ENCODE assay signal across 28 cellular contexts in the genomic region with DNA sequence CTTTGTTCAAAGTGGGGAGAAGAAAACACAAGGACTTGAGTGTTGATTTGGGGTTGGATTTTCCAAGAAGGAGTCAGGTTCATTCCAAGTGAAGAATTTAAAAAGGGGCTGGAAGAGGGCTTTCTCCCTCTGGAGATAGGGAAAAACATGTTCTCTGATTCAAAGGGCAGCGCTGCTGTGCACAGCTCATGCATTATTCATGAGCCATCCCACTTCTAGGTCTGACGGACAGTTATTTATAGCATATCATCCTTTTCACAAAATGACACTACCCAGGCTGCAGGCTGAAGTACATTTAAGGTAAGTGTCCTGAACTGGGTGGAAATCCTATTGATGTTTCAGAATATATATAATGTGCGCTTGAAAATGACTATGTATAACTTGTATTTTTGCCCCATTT.
"Had no signal": no experiment of that assay in that cellular context is flagged by ENCODE, and none has a peak within 500 bp of the region (broad histone marks: within the 10 kb centered on the region; RNA-seq: fewer than 3 reads in every experiment).

No MANE protein-coding gene starts in this region.

- H3K4me1 Mint-ChIP-seq: activated naive CD4-positive, alpha-beta T cell treated with anti-CD3 and anti-CD28 coated beads, Interleukin-2, amount 50 U/mL, for 24 hours had no signal

- H3K27ac ChIP-seq: epithelial cell of prostate, esophagus squamous epithelium, parathyroid adenoma, psoas muscle, right atrium auricular region, spleen, suprapubic skin, tibial artery had no signal

- H3K36me3 ChIP-seq: esophagus squamous epithelium, right atrium auricular region, spleen, suprapubic skin, tibial artery had no signal

- H3K4me1 ChIP-seq: parathyroid adenoma, psoas muscle had no signal

- H3K4me3 Mint-ChIP-seq: activated CD4-positive, alpha-beta memory T cell treated with anti-CD3 and anti-CD28 coated beads, Interleukin-2, amount 10 ng/mL, durations not matched to agents 7 days and 5 days; activated CD4-positive, alpha-beta T cell treated with anti-CD3 and anti-CD28 coated beads, Interleukin-2, amount 10 ng/mL, durations not matched to agents 7 days and 5 days; activated naive CD4-positive, alpha-beta T cell treated with anti-CD3 and anti-CD28 coated beads, Interleukin-2, amount 50 U/mL, for 24 hours; activated naive CD8-positive, alpha-beta T cell treated with anti-CD3 and anti-CD28 coated beads, Interleukin-2, amount 50 U/mL, for 24 hours; activated T-cell treated with anti-CD3 and anti-CD28 coated beads, Interleukin-2, amount 50 U/mL, for 24 hours; central memory CD8-positive, alpha-beta T cell; nephron; WTC11 had no signal

- H3K9ac ChIP-seq: parathyroid adenoma had no signal

- H2AFZ ChIP-seq: parathyroid adenoma had no signal

- H3K9me3 ChIP-seq: esophagus squamous epithelium, psoas muscle, right atrium auricular region, spleen, suprapubic skin, tibial artery had no signal

- H3K27ac Mint-ChIP-seq: activated CD4-positive, alpha-beta memory T cell treated with anti-CD3 and anti-CD28 coated beads, Interleukin-2, amount 10 ng/mL, durations not matched to agents 7 days and 5 days; activated CD4-positive, alpha-beta T cell treated with anti-CD3 and anti-CD28 coated beads, Interleukin-2, amount 10 ng/mL, durations not matched to agents 7 days and 5 days; activated naive CD8-positive, alpha-beta T cell treated with anti-CD3 and anti-CD28 coated beads, Interleukin-2, amount 50 U/mL, for 24 hours; activated T-cell treated with anti-CD3 and anti-CD28 coated beads, Interleukin-2, amount 50 U/mL, for 24 hours; nephron; WTC11 had no signal

- H3K4me3 ChIP-seq: esophagus squamous epithelium, psoas muscle, right atrium auricular region, spleen, suprapubic skin, tibial artery had no signal

- H3K27me3 ChIP-seq: esophagus squamous epithelium, right atrium auricular region, suprapubic skin, tibial artery had no signal

- DNase-seq: activated CD4-positive, alpha-beta memory T cell treated with anti-CD3 and anti-CD28 coated beads, Interleukin-2, amount 10 ng/mL, durations not matched to agents 7 days and 5 days; activated CD4-positive, alpha-beta T cell treated with anti-CD3 and anti-CD28 coated beads for 1 hour; activated CD4-positive, alpha-beta T cell treated with anti-CD3 and anti-CD28 coated beads, Interleukin-2, amount 10 ng/mL, durations not matched to agents 7 days and 5 days; activated CD8-positive, alpha-beta memory T cell treated with anti-CD3 and anti-CD28 coated beads, Interleukin-2, amount 50 U/mL, for 48 hours; activated gamma-delta T cell treated with Interleukin-2 at 50 U/mL for 16 hours; activated naive CD8-positive, alpha-beta T cell treated with anti-CD3 and anti-CD28 coated beads, Interleukin-2, amount 50 U/mL, for 24 hours; activated T-cell treated with anti-CD3 and anti-CD28 coated beads, Interleukin-2, amount 50 U/mL, for 24 hours; amygdala; dermis blood vessel endothelial cell; effector CD4-positive, alpha-beta T cell; esophagus squamous epithelium; foreskin melanocyte; left cardiac atrium; mammary epithelial cell; occipital lobe; psoas muscle; spleen; stimulated activated naive CD4-positive, alpha-beta T cell; T-helper 2 cell; tibial artery had no signal

- H3K9me3 Mint-ChIP-seq: activated CD4-positive, alpha-beta memory T cell treated with anti-CD3 and anti-CD28 coated beads, Interleukin-2, amount 10 ng/mL, durations not matched to agents 7 days and 5 days; activated CD4-positive, alpha-beta T cell treated with anti-CD3 and anti-CD28 coated beads, Interleukin-2, amount 10 ng/mL, durations not matched to agents 7 days and 5 days; activated naive CD4-positive, alpha-beta T cell treated with anti-CD3 and anti-CD28 coated beads, Interleukin-2, amount 50 U/mL, for 24 hours; activated naive CD8-positive, alpha-beta T cell treated with anti-CD3 and anti-CD28 coated beads, Interleukin-2, amount 50 U/mL, for 24 hours; activated T-cell treated with anti-CD3 and anti-CD28 coated beads, Interleukin-2, amount 50 U/mL, for 24 hours; central memory CD8-positive, alpha-beta T cell had no signal

- H3K36me3 Mint-ChIP-seq: activated naive CD4-positive, alpha-beta T cell treated with anti-CD3 and anti-CD28 coated beads, Interleukin-2, amount 50 U/mL, for 24 hours; WTC11 had no signal
